9 cellular contexts compared by ENCODE assay signal in the genomic region with DNA sequence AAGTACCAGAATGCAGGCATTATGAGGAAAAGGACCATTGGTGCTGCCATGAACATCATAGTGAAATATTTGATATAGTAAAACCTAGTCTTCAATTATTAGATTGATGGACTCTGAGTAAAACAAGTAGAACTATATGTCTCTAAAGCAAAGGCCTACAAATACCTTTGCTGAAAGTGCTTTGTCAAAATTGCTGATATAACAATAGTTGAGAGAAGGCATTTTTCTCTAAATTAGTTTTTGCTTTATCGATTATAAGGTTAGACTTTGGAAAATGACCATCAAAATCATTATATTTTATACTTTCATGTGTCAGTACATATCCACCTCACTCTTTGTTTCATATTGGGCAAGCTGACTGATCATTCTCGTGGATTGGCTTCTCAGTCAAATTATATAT.
"Had no signal": no experiment of that assay in that cellular context is flagged by ENCODE, and none has a peak within 500 bp of the region (broad histone marks: within the 10 kb centered on the region; RNA-seq: fewer than 3 reads in every experiment).

No MANE protein-coding gene starts in this region.

- DNase-seq: GM23248, GOT3, H7, HFFc6, KBM-7 had no signal

- H3K9me3 ChIP-seq: HAP-1 had no signal

- H3K9ac ChIP-seq: GM23248 had no signal

- H3K4me1 Mint-ChIP-seq: IgD-negative memory B cell had no signal

- H3K27ac Mint-ChIP-seq: HFFc6, IgD-negative memory B cell had no signal

- H3K4me3 ChIP-seq: GM23248, HAP-1 had no signal

- H3K4me1 ChIP-seq: HAP-1 had no signal

- H3K36me3 Mint-ChIP-seq: IgD-negative memory B cell had no signal

- H3K27me3 Mint-ChIP-seq: IgD-negative memory B cell had no signal

- H3K4me3 Mint-ChIP-seq: HFFc6, IgD-negative memory B cell had no signal

- H3K36me3 ChIP-seq: HAP-1 had no signal

- H3K27ac ChIP-seq: GM23248, HL-60 had no signal

- H2AFZ ChIP-seq: GM23248 had no signal

- ATAC-seq: HCT116 had no signal
